Comparison of ENCODE assay signal across 22 cellular contexts in genomic region chr9:132283863-132284262, GRCh38.
DNase-seq lines count a peak whose midpoint lies in the region; ATAC-seq, FAIRE-seq and TF ChIP-seq lines count a peak whose summit lies in the region.
"Had no signal": no experiment of that assay in that cellular context is flagged by ENCODE, and none has a peak within 500 bp of the region (broad histone marks: within the 10 kb centered on the region; RNA-seq: fewer than 3 reads in every experiment).

No MANE protein-coding gene starts in this region.

- FAIRE-seq in kidney (lab: Jason Lieb, UNC) = no peak

- H3K9me3 ChIP-seq in fibroblast of lung (ENCODE audit: control insufficient read depth, insufficient read depth, low read depth, low read length) (no peaks in the 10 kb centered on the region), kidney (ENCODE audit: control insufficient read depth in 1 of 2, low read length in 2 of 2) (no peaks in the 10 kb centered on the region)
- H3K9me3 ChIP-seq: esophagus squamous epithelium, stomach, upper lobe of right lung had no signal

- intact Hi-C loops in kidney (cut with DNase I) = no loop called here

- DNase-seq in activated naive CD8-positive, alpha-beta T cell treated with anti-CD3 and anti-CD28 coated beads for 36 hours = no peak
- DNase-seq in HT1080 (ENCODE audit: low read depth) (peak; percentile 3), fibroblast of lung (ENCODE audit: low read depth in 2 of 2) (peak; percentile 29 to 70), kidney (no peak)
- no peak for DNase-seq in stimulated activated effector memory CD8-positive, alpha-beta T cell treated with anti-CD3 and anti-CD28 coated beads, Interleukin-12 subunit alpha, Interleukin-12 subunit beta, amount 100 ng/mL, for 72 hours (ENCODE audit: low spot score in 2 of 2)
- DNase-seq: activated CD8-positive, alpha-beta memory T cell treated with anti-CD3 and anti-CD28 coated beads, Interleukin-2, amount 10 ng/mL, durations not matched to agents 7 days and 5 days; activated naive CD4-positive, alpha-beta T cell treated with Interleukin-2 at 50 U/mL for 16 hours; esophagus squamous epithelium; GF-D8; midbrain; NCI-H2081; NCI-H510A; Right ventricle myocardium superior; stomach; T-helper 17 cell; upper lobe of right lung had no signal

- H3K27ac ChIP-seq in fibroblast of lung (ENCODE audit: insufficient read depth, low read length) (no peak overlapping the region), kidney (ENCODE audit: low read depth in 2 of 2, low read length in 2 of 2) (no peak overlapping the region)
- H3K27ac ChIP-seq: esophagus squamous epithelium, stomach, upper lobe of right lung had no signal

- H2AFZ ChIP-seq in fibroblast of lung (ENCODE audit: low read length) = no peak overlapping the region

- H3K4me1 ChIP-seq in fibroblast of lung (ENCODE audit: control insufficient read depth, extremely low read depth, insufficient read depth, low read length) = peaks cover 12% of the 10 kb centered on the region
- no peaks in the 10 kb centered on the region for H3K4me1 ChIP-seq in kidney (ENCODE audit: control insufficient read depth in 1 of 2, insufficient read depth in 1 of 2, low read depth in 1 of 2, low read length in 2 of 2)
- H3K4me1 ChIP-seq: esophagus squamous epithelium had no signal

- peaks cover 10% of the 10 kb centered on the region for H3K36me3 ChIP-seq in fibroblast of lung (ENCODE audit: control insufficient read depth, insufficient read depth, low read length)
- peaks cover 48 to 53% of the 10 kb centered on the region in 2 donors for H3K36me3 ChIP-seq in kidney (ENCODE audit: control insufficient read depth in 1 of 2, insufficient read depth in 2 of 2, low read length in 2 of 2)

- H3K4me2 ChIP-seq in fibroblast of lung (ENCODE audit: extremely low read depth, insufficient read depth, low read length) = no peak overlapping the region

- H3K9ac ChIP-seq in fibroblast of lung (ENCODE audit: insufficient read depth, low read length) (no peak overlapping the region), kidney (ENCODE audit: low read length in 2 of 2) (no peak overlapping the region)

- no peaks in the 10 kb centered on the region for H3K9me3 Mint-ChIP-seq in activated naive CD8-positive, alpha-beta T cell (ENCODE audit: low read depth)
- H3K9me3 Mint-ChIP-seq in activated naive CD8-positive, alpha-beta T cell treated with anti-CD3 and anti-CD28 coated beads for 36 hours = no peaks in the 10 kb centered on the region
- no peaks in the 10 kb centered on the region for H3K9me3 Mint-ChIP-seq in stimulated activated effector memory CD8-positive, alpha-beta T cell treated with anti-CD3 and anti-CD28 coated beads, Interleukin-12 subunit alpha, Interleukin-12 subunit beta, amount 100 ng/mL, for 72 hours
- H3K9me3 Mint-ChIP-seq: IgD-negative memory B cell, neural crest cell, WTC11 had no signal

- no peaks in the 10 kb centered on the region for H3K79me2 ChIP-seq in fibroblast of lung (ENCODE audit: control insufficient read depth, insufficient read depth, low read length)

- peaks cover 4% of the 10 kb centered on the region for H3K36me3 Mint-ChIP-seq in activated naive CD8-positive, alpha-beta T cell
- peaks cover 26% of the 10 kb centered on the region for H3K36me3 Mint-ChIP-seq in activated naive CD8-positive, alpha-beta T cell treated with anti-CD3 and anti-CD28 coated beads for 36 hours
- H3K36me3 Mint-ChIP-seq in stimulated activated effector memory CD8-positive, alpha-beta T cell treated with anti-CD3 and anti-CD28 coated beads, Interleukin-12 subunit alpha, Interleukin-12 subunit beta, amount 100 ng/mL, for 72 hours = peaks cover 100% of the 10 kb centered on the region
- H3K36me3 Mint-ChIP-seq: IgD-negative memory B cell had no signal

- ATAC-seq in stimulated activated effector memory CD8-positive, alpha-beta T cell treated with anti-CD3 and anti-CD28 coated beads, Interleukin-12 subunit alpha, Interleukin-12 subunit beta, amount 100 ng/mL, for 72 hours = peak; percentile 41
- ATAC-seq in GM19467 (IDR thresholded peaks at IDR 0.05; ENCODE audit: unreplicated experiment) (no peak), HG02678 (IDR thresholded peaks at IDR 0.05; ENCODE audit: unreplicated experiment) (no peak)
- ATAC-seq: activated CD8-positive, alpha-beta memory T cell treated with anti-CD3 and anti-CD28 coated beads, Interleukin-2, amount 10 ng/mL, durations not matched to agents 7 days and 5 days; T-helper 17 cell; upper lobe of right lung; WTC11 had no signal

- H3K27me3 ChIP-seq in fibroblast of lung (ENCODE audit: control insufficient read depth, insufficient read depth, low read length) = no peaks in the 10 kb centered on the region
- H3K27me3 ChIP-seq: esophagus squamous epithelium, stomach, upper lobe of right lung had no signal

- TF ChIP-seq CTCF in fibroblast of lung (conservative IDR thresholded peaks at IDR 0.05 in 1 of 2, IDR thresholded peaks at IDR 0.05 in 1 of 2; ENCODE audit: low read depth in 1 of 2, low read length in 2 of 2) (no peak), kidney (IDR thresholded peaks at IDR 0.05; ENCODE audit: borderline replicate concordance, extremely low read depth, insufficient read depth) (no peak)

- H3K27ac Mint-ChIP-seq in activated naive CD8-positive, alpha-beta T cell = peak overlapping the region; percentile 34
- no peak overlapping the region for H3K27ac Mint-ChIP-seq in activated naive CD8-positive, alpha-beta T cell treated with anti-CD3 and anti-CD28 coated beads for 36 hours
- H3K27ac Mint-ChIP-seq in stimulated activated effector memory CD8-positive, alpha-beta T cell treated with anti-CD3 and anti-CD28 coated beads, Interleukin-12 subunit alpha, Interleukin-12 subunit beta, amount 100 ng/mL, for 72 hours = peak overlapping the region; percentile 60
- H3K27ac Mint-ChIP-seq: activated CD8-positive, alpha-beta memory T cell treated with anti-CD3 and anti-CD28 coated beads, Interleukin-2, amount 10 ng/mL, durations not matched to agents 7 days and 5 days; IgD-negative memory B cell; T-helper 17 cell; WTC11 had no signal

- peaks cover 9% of the 10 kb centered on the region for H3K4me1 Mint-ChIP-seq in activated naive CD8-positive, alpha-beta T cell (ENCODE audit: low read depth)
- peaks cover 17% of the 10 kb centered on the region for H3K4me1 Mint-ChIP-seq in activated naive CD8-positive, alpha-beta T cell treated with anti-CD3 and anti-CD28 coated beads for 36 hours
- peaks cover 17% of the 10 kb centered on the region for H3K4me1 Mint-ChIP-seq in stimulated activated effector memory CD8-positive, alpha-beta T cell treated with anti-CD3 and anti-CD28 coated beads, Interleukin-12 subunit alpha, Interleukin-12 subunit beta, amount 100 ng/mL, for 72 hours
- H3K4me1 Mint-ChIP-seq: neural crest cell, WTC11 had no signal

- no peaks in the 10 kb centered on the region for H4K20me1 ChIP-seq in fibroblast of lung (ENCODE audit: control insufficient read depth, extremely low read depth, insufficient read depth, low read length)

- H3K4me3 ChIP-seq in fibroblast of lung (replicated peaks in 1 of 4; ENCODE audit: control extremely low read depth in 1 of 4, insufficient read depth in 1 of 4, low read depth in 3 of 4, low read length in 4 of 4) (no peak overlapping the region), kidney (ENCODE audit: low read length in 2 of 2) (no peak overlapping the region)
- H3K4me3 ChIP-seq: esophagus squamous epithelium, stomach, upper lobe of right lung had no signal

- no peak overlapping the region for H3K4me3 Mint-ChIP-seq in activated naive CD8-positive, alpha-beta T cell
- no peak overlapping the region for H3K4me3 Mint-ChIP-seq in activated naive CD8-positive, alpha-beta T cell treated with anti-CD3 and anti-CD28 coated beads for 36 hours
- no peak overlapping the region for H3K4me3 Mint-ChIP-seq in stimulated activated effector memory CD8-positive, alpha-beta T cell treated with anti-CD3 and anti-CD28 coated beads, Interleukin-12 subunit alpha, Interleukin-12 subunit beta, amount 100 ng/mL, for 72 hours
- H3K4me3 Mint-ChIP-seq: activated CD8-positive, alpha-beta memory T cell treated with anti-CD3 and anti-CD28 coated beads, Interleukin-2, amount 10 ng/mL, durations not matched to agents 7 days and 5 days; IgD-negative memory B cell; neural crest cell; T-helper 17 cell; WTC11 had no signal

- no peaks in the 10 kb centered on the region for H3K27me3 Mint-ChIP-seq in activated naive CD8-positive, alpha-beta T cell
- no peaks in the 10 kb centered on the region for H3K27me3 Mint-ChIP-seq in activated naive CD8-positive, alpha-beta T cell treated with anti-CD3 and anti-CD28 coated beads for 36 hours
- H3K27me3 Mint-ChIP-seq: activated CD8-positive, alpha-beta memory T cell treated with anti-CD3 and anti-CD28 coated beads, Interleukin-2, amount 10 ng/mL, durations not matched to agents 7 days and 5 days; IgD-negative memory B cell; T-helper 17 cell had no signal

Comparison
In these comparisons a context has a peak if more than half of its experiments do, and no peak if none do; other contexts are left out.
1. DNase-seq: peak in HT1080 (single experiment) and fibroblast of lung (2 of 2); none in activated naive CD8-positive, alpha-beta T cell treated with anti-CD3 and anti-CD28 coated beads for 36 hours (single experiment), stimulated activated effector memory CD8-positive, alpha-beta T cell treated with anti-CD3 and anti-CD28 coated beads, Interleukin-12 subunit alpha, Interleukin-12 subunit beta, amount 100 ng/mL, for 72 hours (0 of 2) and kidney (single experiment).